16 cellular contexts compared by ENCODE assay signal in genomic region chr7:47373871-47374451, GRCh38.
A peak's percentile ranks its signal among the peaks of the same experiment; 100 is the strongest.
DNase-seq lines count a peak whose midpoint lies in the region; ATAC-seq and TF ChIP-seq lines count a peak whose summit lies in the region.
"Had no signal": no experiment of that assay in that cellular context is flagged by ENCODE, and none has a peak within 500 bp of the region (broad histone marks: within the 10 kb centered on the region; RNA-seq: fewer than 3 reads in every experiment).

No MANE protein-coding gene starts in this region.

- ATAC-seq in Right ventricle myocardium inferior, result peak; percentile 31
- no peak for ATAC-seq in naive thymus-derived CD4-positive, alpha-beta T cell
- ATAC-seq: esophagus mucosa, natural killer cell had no signal

- H3K9me3 ChIP-seq in OCI-LY7 (ENCODE audit: low read length) (no peaks in the 10 kb centered on the region), right atrium auricular region (no peaks in the 10 kb centered on the region), mesenchymal stem cell (ENCODE audit: control insufficient read depth, low read length) (no peaks in the 10 kb centered on the region)
- H3K9me3 ChIP-seq in naive thymus-derived CD4-positive, alpha-beta T cell (ENCODE audit: control insufficient read depth in 2 of 3, low read length in 3 of 3), result no peaks in the 10 kb centered on the region
- H3K9me3 ChIP-seq: thoracic aorta had no signal

- H4K8ac ChIP-seq in mesenchymal stem cell (ENCODE audit: low read length), result no peak overlapping the region

- H3K9me2 ChIP-seq in OCI-LY7 (ENCODE audit: insufficient read depth, low read length), result no peaks in the 10 kb centered on the region

- POLR2A ChIA-PET in OCI-LY7 (lab: Charles Lee), result interaction anchor here (0.6 to 1.0 kb wide), 3 partner anchors 10 to 586 kb away, joined by 3 read pairs; no protein-coding TSS in a partner anchor
- POLR2A ChIA-PET in naive thymus-derived CD4-positive, alpha-beta T cell (lab: Charles Lee), result no interaction called here

- no peaks in the 10 kb centered on the region for H3K36me3 Mint-ChIP-seq in naive thymus-derived CD4-positive, alpha-beta T cell
- H3K36me3 Mint-ChIP-seq: natural killer cell had no signal

- H3K4me3 Mint-ChIP-seq in naive thymus-derived CD4-positive, alpha-beta T cell, result no peak overlapping the region
- H3K4me3 Mint-ChIP-seq: activated CD4-positive, alpha-beta memory T cell treated with anti-CD3 and anti-CD28 coated beads, Interleukin-2, amount 10 ng/mL, durations not matched to agents 7 days and 5 days; natural killer cell had no signal

- no peak overlapping the region for H3K4ac ChIP-seq in mesenchymal stem cell (ENCODE audit: low read depth in 1 of 2, low read length in 2 of 2)

- peaks cover 0 to 3% (median 0%) of the 10 kb centered on the region in 11 donors for H3K9me3 Mint-ChIP-seq in naive thymus-derived CD4-positive, alpha-beta T cell
- H3K9me3 Mint-ChIP-seq: natural killer cell had no signal

- H3K18ac ChIP-seq in mesenchymal stem cell (ENCODE audit: low read depth in 1 of 2, low read length in 2 of 2), result no peak overlapping the region

- H3K27ac ChIP-seq in OCI-LY7 (ENCODE audit: low read depth, low read length, poor library complexity, severe bottlenecking) (peak overlapping the region; percentile 14), right atrium auricular region (peak overlapping the region; percentile 54), mesenchymal stem cell (ENCODE audit: low read length, poor library complexity, severe bottlenecking) (no peak overlapping the region)
- H3K27ac ChIP-seq in naive thymus-derived CD4-positive, alpha-beta T cell (ENCODE audit: low read depth, low read length), result no peak overlapping the region
- H3K27ac ChIP-seq: hepatocyte, thoracic aorta had no signal

- H3K4me2 ChIP-seq in OCI-LY7 (ENCODE audit: low read length) (peak overlapping the region; percentile 13), mesenchymal stem cell (ENCODE audit: low read length, poor library complexity, severe bottlenecking) (no peak overlapping the region)
- H3K4me2 ChIP-seq: hepatocyte had no signal

- no peak overlapping the region for H2BK12ac ChIP-seq in mesenchymal stem cell (ENCODE audit: low read length in 2 of 2)

- no peak overlapping the region for H3K23ac ChIP-seq in mesenchymal stem cell (ENCODE audit: low read length in 2 of 2)

- H2BK120ac ChIP-seq in mesenchymal stem cell (ENCODE audit: low read depth, low read length), result no peak overlapping the region

- no peak overlapping the region for H2AFZ ChIP-seq in OCI-LY7 (ENCODE audit: low read length)
- H2AFZ ChIP-seq in mesenchymal stem cell (ENCODE audit: low read depth, low read length), result no peak overlapping the region
- H2AFZ ChIP-seq: hepatocyte had no signal

- no peak overlapping the region for H3K14ac ChIP-seq in mesenchymal stem cell (ENCODE audit: low read length in 2 of 2)

- CTCF ChIA-PET in OCI-LY7 (lab: Charles Lee; ENCODE audit: unreplicated experiment), result interaction anchor here (0.7 kb wide), 1 partner anchor 48 kb away, joined by 3 read pairs; no protein-coding TSS in a partner anchor
- CTCF ChIA-PET in naive thymus-derived CD4-positive, alpha-beta T cell (lab: Charles Lee), result no interaction called here

- no peak overlapping the region for H3K9ac ChIP-seq in mesenchymal stem cell (ENCODE audit: low read length)

- H3K27ac Mint-ChIP-seq in naive thymus-derived CD4-positive, alpha-beta T cell, result no peak overlapping the region
- H3K27ac Mint-ChIP-seq: activated CD4-positive, alpha-beta memory T cell treated with anti-CD3 and anti-CD28 coated beads, Interleukin-2, amount 10 ng/mL, durations not matched to agents 7 days and 5 days; natural killer cell had no signal

- H3K4me3 ChIP-seq in OCI-LY7 (ENCODE audit: low read depth, low read length, poor library complexity, severe bottlenecking), result no peak overlapping the region
- no peak overlapping the region for H3K4me3 ChIP-seq in right atrium auricular region
- no peak overlapping the region for H3K4me3 ChIP-seq in mesenchymal stem cell (ENCODE audit: insufficient read depth in 1 of 2, low read depth in 1 of 2, low read length in 2 of 2)
- H3K4me3 ChIP-seq in naive thymus-derived CD4-positive, alpha-beta T cell (ENCODE audit: low read length), result no peak overlapping the region
- H3K4me3 ChIP-seq: hepatocyte, thoracic aorta had no signal

- no peak overlapping the region for H4K91ac ChIP-seq in mesenchymal stem cell (ENCODE audit: low read length)

- BruUV-seq in OCI-LY7 (replicated peaks; lab: Mats Ljungman, UMichigan), result no TSS peak

- H3K79me1 ChIP-seq in mesenchymal stem cell (replicated peaks; ENCODE audit: low read length, poor library complexity, severe bottlenecking), result peaks cover 28% of the 10 kb centered on the region

- H3K4me1 Mint-ChIP-seq in naive thymus-derived CD4-positive, alpha-beta T cell, result no peaks in the 10 kb centered on the region
- H3K4me1 Mint-ChIP-seq: activated CD4-positive, alpha-beta memory T cell treated with anti-CD3 and anti-CD28 coated beads, Interleukin-2, amount 10 ng/mL, durations not matched to agents 7 days and 5 days; natural killer cell had no signal

- intact Hi-C loops in Right ventricle myocardium inferior (cut with DNase I) (loop anchor here (5.0 kb wide), 1 partner anchor 37 kb away; no protein-coding TSS in a partner anchor), cardiac septum (cut with DNase I) (loop anchor here (5.0 kb wide), 1 partner anchor 37 kb away; no protein-coding TSS in a partner anchor), OCI-LY7 (cut with micrococcal nuclease; ENCODE audit: unreplicated experiment) (no loop called here)
- intact Hi-C loops in naive thymus-derived CD4-positive, alpha-beta T cell (cut with micrococcal nuclease), result no loop called here

- H4K20me1 ChIP-seq in OCI-LY7 (ENCODE audit: insufficient read depth, low read length), result no peaks in the 10 kb centered on the region

- H3K4me1 ChIP-seq in OCI-LY7 (ENCODE audit: insufficient read depth, low read length, poor library complexity, severe bottlenecking) (peaks cover 17% of the 10 kb centered on the region), right atrium auricular region (peaks cover 0 to 81% of the 10 kb centered on the region in 2 donors), mesenchymal stem cell (ENCODE audit: control insufficient read depth, insufficient read depth, low read depth, low read length) (peaks cover 44% of the 10 kb centered on the region)
- no peaks in the 10 kb centered on the region for H3K4me1 ChIP-seq in naive thymus-derived CD4-positive, alpha-beta T cell (ENCODE audit: control insufficient read depth in 2 of 2, insufficient read depth in 2 of 2, low read length in 2 of 2)

- no peak overlapping the region for H2AK5ac ChIP-seq in mesenchymal stem cell (ENCODE audit: low read length, severe bottlenecking)

- H3K79me2 ChIP-seq in OCI-LY7 (ENCODE audit: insufficient read depth, low read depth, low read length), result no peaks in the 10 kb centered on the region

- 96% methylated on average over 8 of the region's 8 CpGs for WGBS in mesenchymal stem cell

- H2BK15ac ChIP-seq in mesenchymal stem cell (ENCODE audit: low read depth, poor library complexity, severe bottlenecking), result no peak overlapping the region

- H3K27me3 Mint-ChIP-seq in naive thymus-derived CD4-positive, alpha-beta T cell, result peaks cover 0 to 13% (median 0%) of the 10 kb centered on the region in 5 donors
- H3K27me3 Mint-ChIP-seq: activated CD4-positive, alpha-beta memory T cell treated with anti-CD3 and anti-CD28 coated beads, Interleukin-2, amount 10 ng/mL, durations not matched to agents 7 days and 5 days had no signal

- DNase-seq in Right ventricle myocardium inferior (ENCODE audit: missing footprints) (no peak), cardiac septum (ENCODE audit: low spot score) (no peak), OCI-LY7 (ENCODE audit: low spot score) (peak; percentile 33), right atrium auricular region (ENCODE audit: low spot score) (no peak), mesenchymal stem cell (no peak), mucosa of gallbladder (ENCODE audit: low spot score) (no peak), germinal center (ENCODE audit: low spot score) (no peak)
- DNase-seq in naive thymus-derived CD4-positive, alpha-beta T cell, result no peak
- DNase-seq: activated CD4-positive, alpha-beta memory T cell treated with anti-CD3 and anti-CD28 coated beads, Interleukin-2, amount 10 ng/mL, durations not matched to agents 7 days and 5 days; HCEC 1CT; natural killer cell; stimulated activated CD4-positive, alpha-beta T cell treated with anti-CD3 and anti-CD28 coated beads, Interleukin-2, amount 100 ng/mL, for 24 hours; stimulated activated CD8-positive, alpha-beta memory T cell treated with anti-CD3 and anti-CD28 coated beads, Interleukin-4, amount 100 ng/mL, for 48 hours had no signal

- no peak overlapping the region for H2BK5ac ChIP-seq in mesenchymal stem cell (ENCODE audit: low read depth, low read length, poor library complexity, severe bottlenecking)

- TF ChIP-seq CTCF in OCI-LY7 (conservative IDR thresholded peaks at IDR 0.05; ENCODE audit: low read length) (no peak), right atrium auricular region (IDR thresholded peaks at IDR 0.05) (no peak)

- no peaks in the 10 kb centered on the region for H3K27me3 ChIP-seq in right atrium auricular region
- peaks cover 0 to 72% of the 10 kb centered on the region in 2 experiments for H3K27me3 ChIP-seq in mesenchymal stem cell (ENCODE audit: control insufficient read depth in 1 of 2, insufficient read depth in 1 of 2, low read length in 2 of 2)
- no peaks in the 10 kb centered on the region for H3K27me3 ChIP-seq in naive thymus-derived CD4-positive, alpha-beta T cell (ENCODE audit: control insufficient read depth in 2 of 2, insufficient read depth in 2 of 2, low read length in 2 of 2)
- H3K27me3 ChIP-seq: hepatocyte had no signal

- H3K36me3 ChIP-seq in OCI-LY7 (ENCODE audit: insufficient read depth, low read length) (no peaks in the 10 kb centered on the region), right atrium auricular region (peaks cover 2% of the 10 kb centered on the region), mesenchymal stem cell (ENCODE audit: control insufficient read depth in 1 of 2, insufficient read depth in 2 of 2, low read depth in 1 of 2, low read length in 2 of 2) (peaks cover 0 to 18% of the 10 kb centered on the region in 2 experiments)
- no peaks in the 10 kb centered on the region for H3K36me3 ChIP-seq in naive thymus-derived CD4-positive, alpha-beta T cell (ENCODE audit: control insufficient read depth in 2 of 3, insufficient read depth in 3 of 3, low read length in 3 of 3)

Comparison
In these comparisons a context has a peak if more than half of its experiments do, and no peak if none do; other contexts are left out.
1. H3K27ac ChIP-seq: peak in OCI-LY7 (single experiment) and right atrium auricular region (2 of 2); none in mesenchymal stem cell (single experiment) and naive thymus-derived CD4-positive, alpha-beta T cell (single experiment).
2. intact Hi-C loops: an anchor here in Right ventricle myocardium inferior (5.0 kb wide) and cardiac septum (5.0 kb wide); none called in OCI-LY7 and naive thymus-derived CD4-positive, alpha-beta T cell.